In genomic region chr3:65953301-65953812, GRCh38 we compare ENCODE assay signal across 10 cellular contexts.
DNase-seq lines count a peak whose midpoint lies in the region; ATAC-seq, FAIRE-seq and TF ChIP-seq lines count a peak whose summit lies in the region.
"Had no signal": no experiment of that assay in that cellular context is flagged by ENCODE, and none has a peak within 500 bp of the region (broad histone marks: within the 10 kb centered on the region; RNA-seq: fewer than 3 reads in every experiment).

No MANE protein-coding gene starts in this region.

- H3K4me3 ChIP-seq in kidney (ENCODE audit: low read length in 2 of 2) (peak overlapping the region in 1 of 2 donors; percentile 54), subcutaneous abdominal adipose tissue (ENCODE audit: low read depth in 1 of 5, low read length in 5 of 5) (peak overlapping the region in 1 of 5 donors; percentile 6)

- peak overlapping the region in 1 of 2 donors; percentile 62 for H3K9ac ChIP-seq in kidney (ENCODE audit: low read length in 2 of 2)
- peak overlapping the region; percentile 12 to 72 (median 65) for H3K9ac ChIP-seq in subcutaneous abdominal adipose tissue (ENCODE audit: low read length in 5 of 5)

- H3K4me1 ChIP-seq in kidney (ENCODE audit: control insufficient read depth in 1 of 2, insufficient read depth in 1 of 2, low read depth in 1 of 2, low read length in 2 of 2) = peaks cover 20 to 48% of the 10 kb centered on the region in 2 donors
- H3K4me1 ChIP-seq in subcutaneous abdominal adipose tissue (ENCODE audit: control insufficient read depth in 5 of 5, insufficient read depth in 5 of 5, low read length in 5 of 5) = peaks cover 0 to 53% (median 34%) of the 10 kb centered on the region in 5 donors

- H3K27ac ChIP-seq in kidney (ENCODE audit: low read depth in 2 of 2, low read length in 2 of 2) = peak overlapping the region; percentile 81 to 89
- H3K27ac ChIP-seq in subcutaneous abdominal adipose tissue (ENCODE audit: low read depth, low read length) = peak overlapping the region; percentile 88

- intact Hi-C loops in kidney (cut with DNase I) = no loop called here

- DNase-seq in NCI-H1092 treated with DMSO at 0.1 percent for 48 hours (lab: John Stamatoyannopoulos, UW) (peak; percentile 48), astrocyte of the hippocampus (ENCODE audit: low read depth, low spot score) (peak; percentile 75), kidney (peak; percentile 86), NCI-H82 (lab: John Stamatoyannopoulos, UW) (no peak)
- DNase-seq in stimulated activated CD4-positive, alpha-beta T cell treated with anti-CD3 and anti-CD28 coated beads, Interleukin-12 subunit alpha, Interleukin-12 subunit beta, amount 100 ng/mL, for 4 hours = no peak
- DNase-seq: activated gamma-delta T cell, MV-4-11 had no signal

- no peak for ATAC-seq in HG03469 (IDR thresholded peaks at IDR 0.05; ENCODE audit: unreplicated experiment)
- ATAC-seq in GM18909 (IDR thresholded peaks at IDR 0.05; ENCODE audit: poor library complexity, unreplicated experiment) = no peak

- no peaks in the 10 kb centered on the region for H3K9me3 ChIP-seq in kidney (ENCODE audit: control insufficient read depth in 1 of 2, low read length in 2 of 2)
- H3K9me3 ChIP-seq in subcutaneous abdominal adipose tissue (ENCODE audit: control insufficient read depth in 5 of 5, low read length in 5 of 5) = no peaks in the 10 kb centered on the region

- H3K27me3 ChIP-seq in subcutaneous abdominal adipose tissue (ENCODE audit: control insufficient read depth in 5 of 5, insufficient read depth in 4 of 5, low read length in 5 of 5) = no peaks in the 10 kb centered on the region

- no peak for FAIRE-seq in kidney (lab: Jason Lieb, UNC)

- H3K36me3 ChIP-seq in kidney (ENCODE audit: control insufficient read depth in 1 of 2, insufficient read depth in 2 of 2, low read length in 2 of 2) (no peaks in the 10 kb centered on the region), subcutaneous abdominal adipose tissue (ENCODE audit: control insufficient read depth in 5 of 5, insufficient read depth in 5 of 5, low read length in 5 of 5) (no peaks in the 10 kb centered on the region)

- no peak for TF ChIP-seq CTCF in kidney (IDR thresholded peaks at IDR 0.05; ENCODE audit: borderline replicate concordance, extremely low read depth, insufficient read depth)

Comparison
In these comparisons a context has a peak if more than half of its experiments do, and no peak if none do; other contexts are left out.
1. DNase-seq: peak in NCI-H1092 treated with DMSO at 0.1 percent for 48 hours (single experiment), astrocyte of the hippocampus (single experiment) and kidney (single experiment); none in stimulated activated CD4-positive, alpha-beta T cell treated with anti-CD3 and anti-CD28 coated beads, Interleukin-12 subunit alpha, Interleukin-12 subunit beta, amount 100 ng/mL, for 4 hours (single experiment) and NCI-H82 (single experiment).